ENCODE assay signal across 21 cellular contexts in genomic region chr6:6984585-6985366, GRCh38.
DNase-seq lines count a peak whose midpoint lies in the region; ATAC-seq, FAIRE-seq and TF ChIP-seq lines count a peak whose summit lies in the region.
"Had no signal": no experiment of that assay in that cellular context is flagged by ENCODE, and none has a peak within 500 bp of the region (broad histone marks: within the 10 kb centered on the region; RNA-seq: fewer than 3 reads in every experiment).

No MANE protein-coding gene starts in this region.

- H3K27me3 ChIP-seq in astrocyte (ENCODE audit: insufficient read depth, low read length) (no peaks in the 10 kb centered on the region), pancreas (no peaks in the 10 kb centered on the region), stomach (no peaks in the 10 kb centered on the region), sigmoid colon (no peaks in the 10 kb centered on the region)

- no peaks in the 10 kb centered on the region for H3K36me3 Mint-ChIP-seq in astrocyte (ENCODE audit: low read depth, unreplicated experiment)
- peaks cover 2% of the 10 kb centered on the region for H3K36me3 Mint-ChIP-seq in effector memory CD8-positive, alpha-beta T cell (ENCODE audit: insufficient read depth)

- 56 to 61% methylated on average over 13 of the region's 13 CpGs for WGBS in pancreas, 2 donors
- WGBS in stomach, 5 donors: 78 to 90% (median 84%) methylated on average over 13 of the region's 13 CpGs
- WGBS in sigmoid colon, 2 donors: 51 to 78% methylated on average over 13 of the region's 13 CpGs

- TF ChIP-seq CTCF in astrocyte (IDR thresholded peaks at IDR 0.05; ENCODE audit: insufficient read depth, low read depth, low read length) (no peak), pancreas (IDR thresholded peaks at IDR 0.05) (no peak), stomach (IDR thresholded peaks at IDR 0.05) (no peak), sigmoid colon (IDR thresholded peaks at IDR 0.05) (no peak)

- FAIRE-seq in astrocyte (lab: Jason Lieb, UNC): no peak
- no peak for FAIRE-seq in pancreas (lab: Jason Lieb, UNC)
- FAIRE-seq: A549, GM19239 had no signal

- H3K4me3 ChIP-seq in astrocyte (ENCODE audit: insufficient read depth, low read depth, low read length) (no peak overlapping the region), pancreas (no peak overlapping the region), stomach (no peak overlapping the region), sigmoid colon (no peak overlapping the region)
- H3K4me3 ChIP-seq: A549, GM23338 had no signal

- H2AFZ ChIP-seq in astrocyte (ENCODE audit: low read depth, low read length): peak overlapping the region; percentile 38
- H2AFZ ChIP-seq: GM23338 had no signal

- no peaks in the 10 kb centered on the region for H4K20me1 ChIP-seq in astrocyte (ENCODE audit: insufficient read depth, low read length)

- no peak overlapping the region for H3K9ac ChIP-seq in astrocyte (ENCODE audit: low read length)
- H3K9ac ChIP-seq: SK-N-SH had no signal

- H3K9me3 ChIP-seq in astrocyte (ENCODE audit: insufficient read depth, low read depth, low read length) (no peaks in the 10 kb centered on the region), pancreas (no peaks in the 10 kb centered on the region), stomach (no peaks in the 10 kb centered on the region), sigmoid colon (no peaks in the 10 kb centered on the region)
- H3K9me3 ChIP-seq: A549, SK-N-SH had no signal

- peaks cover 13% of the 10 kb centered on the region for H3K27me3 Mint-ChIP-seq in astrocyte (ENCODE audit: low read depth, unreplicated experiment)
- H3K27me3 Mint-ChIP-seq in effector memory CD8-positive, alpha-beta T cell: peaks cover 13 to 16% of the 10 kb centered on the region in 2 donors

- no peak overlapping the region for H3K27ac ChIP-seq in astrocyte (ENCODE audit: low read depth, low read length)
- H3K27ac ChIP-seq in pancreas: no peak overlapping the region
- no peak overlapping the region for H3K27ac ChIP-seq in stomach
- H3K27ac ChIP-seq in sigmoid colon: no peak overlapping the region
- H3K27ac ChIP-seq: A549 had no signal

- H3K36me3 ChIP-seq in astrocyte (ENCODE audit: insufficient read depth, low read length) (no peaks in the 10 kb centered on the region), pancreas (no peaks in the 10 kb centered on the region), stomach (no peaks in the 10 kb centered on the region), sigmoid colon (no peaks in the 10 kb centered on the region)

- intact Hi-C loops in pancreas (cut with DNase I) (no loop called here), stomach (cut with DNase I; ENCODE audit: low total_unique reads) (no loop called here), sigmoid colon (cut with DNase I) (no loop called here)

- H3K4me1 ChIP-seq in astrocyte (ENCODE audit: insufficient read depth, low read length): no peaks in the 10 kb centered on the region
- no peaks in the 10 kb centered on the region for H3K4me1 ChIP-seq in pancreas
- no peaks in the 10 kb centered on the region for H3K4me1 ChIP-seq in stomach
- H3K4me1 ChIP-seq in sigmoid colon: no peaks in the 10 kb centered on the region
- H3K4me1 ChIP-seq: A549 had no signal

- H3K4me3 Mint-ChIP-seq in astrocyte (ENCODE audit: unreplicated experiment): no peak overlapping the region
- H3K4me3 Mint-ChIP-seq in effector memory CD8-positive, alpha-beta T cell: no peak overlapping the region
- H3K4me3 Mint-ChIP-seq: GM23338 had no signal

- TF ChIP-seq POLR2A in stomach (IDR thresholded peaks at IDR 0.05) (no peak), sigmoid colon (IDR thresholded peaks at IDR 0.05) (no peak)

- peaks cover 3% of the 10 kb centered on the region for H3K9me3 Mint-ChIP-seq in astrocyte (ENCODE audit: unreplicated experiment)
- no peaks in the 10 kb centered on the region for H3K9me3 Mint-ChIP-seq in effector memory CD8-positive, alpha-beta T cell
- H3K9me3 Mint-ChIP-seq: GM23338 had no signal

- H3K27ac Mint-ChIP-seq in astrocyte (ENCODE audit: unreplicated experiment): no peak overlapping the region
- H3K27ac Mint-ChIP-seq in effector memory CD8-positive, alpha-beta T cell: no peak overlapping the region
- H3K27ac Mint-ChIP-seq: GM23338 had no signal

- ATAC-seq in pancreas: peak in 3 of 4 donors; percentile 54 to 62 (median 57)
- ATAC-seq in effector memory CD8-positive, alpha-beta T cell (replicated peaks): no peak
- ATAC-seq: A549, GM23338, HCT116 had no signal

- no peak for TF ChIP-seq EP300 in stomach (IDR thresholded peaks at IDR 0.05)
- TF ChIP-seq EP300 in sigmoid colon (IDR thresholded peaks at IDR 0.05): no peak

- H3K4me2 ChIP-seq in astrocyte (ENCODE audit: low read length): no peak overlapping the region
- H3K4me2 ChIP-seq: A549, GM23338, SK-N-SH had no signal

- DNase-seq in COLO668 (lab: John Stamatoyannopoulos, UW; ENCODE audit: unreplicated experiment) (peak; percentile 63), LoVo (ENCODE audit: low spot score) (peak; percentile 45), astrocyte (ENCODE audit: low read depth) (no peak), pancreas (no peak), stomach (no peak), sigmoid colon (no peak), cortex of kidney (lab: John Stamatoyannopoulos, UW) (no peak)
- DNase-seq in effector memory CD8-positive, alpha-beta T cell: no peak
- DNase-seq: COR-L47, GF-D8, KG1, NCI-H1417, NCI-H1930, NCI-H748 treated with DMSO at 0.1 percent for 48 hours, SHP77 treated with DMSO at 0.1 percent for 48 hours, SK-N-SH, T-helper 1 cell had no signal

- no peaks in the 10 kb centered on the region for H3K79me2 ChIP-seq in astrocyte (ENCODE audit: insufficient read depth, low read length)

- no peaks in the 10 kb centered on the region for H3K4me1 Mint-ChIP-seq in astrocyte (ENCODE audit: low read depth, unreplicated experiment)
- H3K4me1 Mint-ChIP-seq in effector memory CD8-positive, alpha-beta T cell (ENCODE audit: low read depth in 2 of 2): no peaks in the 10 kb centered on the region

Comparison
In these comparisons a context has a peak if more than half of its experiments do, and no peak if none do; other contexts are left out.
1. DNase-seq: peak in COLO668 (single experiment) and LoVo (single experiment); none in astrocyte (single experiment), pancreas (0 of 6), stomach (single experiment), sigmoid colon (single experiment), cortex of kidney (single experiment) and effector memory CD8-positive, alpha-beta T cell (0 of 3).